In genomic region chr3:171195686-171196085, GRCh38 we compare ENCODE assay signal across 23 cellular contexts.
DNase-seq lines count a peak whose midpoint lies in the region; ATAC-seq, FAIRE-seq and TF ChIP-seq lines count a peak whose summit lies in the region.
"Had no signal": no experiment of that assay in that cellular context is flagged by ENCODE, and none has a peak within 500 bp of the region (broad histone marks: within the 10 kb centered on the region; RNA-seq: fewer than 3 reads in every experiment).

No MANE protein-coding gene starts in this region.

- no peak overlapping the region for H4K8ac ChIP-seq in IMR-90 (ENCODE audit: low read depth in 2 of 2, low read length in 2 of 2)

- no peak overlapping the region for H2AK9ac ChIP-seq in IMR-90 (replicated peaks; ENCODE audit: low read depth, low read length, poor library complexity)

- H3K4me1 Mint-ChIP-seq in Calu3 (ENCODE audit: low read depth, unreplicated experiment) (peaks cover 33% of the 10 kb centered on the region), mesothelial cell of epicardium (peaks cover 9% of the 10 kb centered on the region)
- H3K4me1 Mint-ChIP-seq: activated B cell treated with CpG ODN at 0.5 μM for 24 hours had no signal

- POLR2A ChIA-PET in IMR-90 (lab: Charles Lee; ENCODE audit: unreplicated experiment), result no interaction called here

- no peaks in the 10 kb centered on the region for H3K27me3 ChIP-seq in IMR-90 (ENCODE audit: control insufficient read depth, insufficient read depth, low read length)
- H3K27me3 ChIP-seq in bronchial epithelial cell (ENCODE audit: control insufficient read depth, insufficient read depth, low read length), result no peaks in the 10 kb centered on the region
- H3K27me3 ChIP-seq: body of pancreas, thyroid gland had no signal

- ATAC-seq in IMR-90 (ENCODE audit: low read depth) (no peak), GM21423 (IDR thresholded peaks at IDR 0.05; ENCODE audit: unreplicated experiment) (no peak), HG02588 (IDR thresholded peaks at IDR 0.05; ENCODE audit: unreplicated experiment) (no peak)
- ATAC-seq: activated naive CD4-positive, alpha-beta T cell treated with anti-CD3 and anti-CD28 coated beads, Interleukin-2, amount 50 U/mL, for 72 hours; body of pancreas; left ventricle myocardium superior; right cardiac atrium had no signal

- intact Hi-C loops in Calu3 (cut with micrococcal nuclease; ENCODE audit: unreplicated experiment) (no loop called here), IMR-90 (cut with micrococcal nuclease) (no loop called here)

- no peak overlapping the region for H3K4ac ChIP-seq in IMR-90 (ENCODE audit: low read depth, low read length)

- H3K9me1 ChIP-seq in IMR-90 (ENCODE audit: insufficient read depth, low read length), result no peaks in the 10 kb centered on the region

- H2AFZ ChIP-seq in IMR-90 (replicated peaks; ENCODE audit: low read length, poor library complexity), result no peak overlapping the region

- dilution Hi-C loops in IMR-90 (cut with HindIII; ENCODE audit: low sequenced_read_pairs, unreplicated experiment), result no loop called here

- H3K27me3 Mint-ChIP-seq in Calu3 (ENCODE audit: unreplicated experiment) (no peaks in the 10 kb centered on the region), mesothelial cell of epicardium (ENCODE audit: low read depth) (no peaks in the 10 kb centered on the region)
- H3K27me3 Mint-ChIP-seq: activated B cell treated with CpG ODN at 0.5 μM for 24 hours; dendritic cell treated with granulocyte-macrophage colony-stimulating factor and Interleukin-4, amounts not matched to agents 40 ng/mL and 50 ng/mL, for 4 days had no signal

- BruUV-seq in Calu3 (replicated peaks; lab: Mats Ljungman, UMichigan) (no TSS peak), IMR-90 (replicated peaks; lab: Mats Ljungman, UMichigan) (no TSS peak)

- no peaks in the 10 kb centered on the region for H3K9me3 ChIP-seq in IMR-90 (ENCODE audit: control insufficient read depth, insufficient read depth, low read length)
- H3K9me3 ChIP-seq: body of pancreas, thyroid gland had no signal

- no peak overlapping the region for H2AK5ac ChIP-seq in IMR-90 (ENCODE audit: low read depth, low read length)

- H3K9me3 Mint-ChIP-seq in Calu3 (ENCODE audit: low read depth, unreplicated experiment), result no peaks in the 10 kb centered on the region
- peaks cover 14% of the 10 kb centered on the region for H3K9me3 Mint-ChIP-seq in mesothelial cell of epicardium
- H3K9me3 Mint-ChIP-seq: activated B cell treated with CpG ODN at 0.5 μM for 24 hours; dendritic cell treated with granulocyte-macrophage colony-stimulating factor and Interleukin-4, amounts not matched to agents 40 ng/mL and 50 ng/mL, for 4 days had no signal

- WGBS in IMR-90 (ENCODE audit: extremely low coverage in 2 of 2, insufficient read length in 1 of 2), 2 experiments, result no CpG with 5 or more reads among the region's 1 CpG

- no peak for TF ChIP-seq POLR2A in IMR-90 (IDR thresholded peaks at IDR 0.05; ENCODE audit: low read depth, low read length)

- no peaks in the 10 kb centered on the region for H3K4me1 ChIP-seq in IMR-90 (ENCODE audit: control insufficient read depth, insufficient read depth, low read length)
- H3K4me1 ChIP-seq: body of pancreas had no signal

- H3K56ac ChIP-seq in IMR-90 (ENCODE audit: extremely low read depth, insufficient read depth, low read length), result no peak overlapping the region

- no peak overlapping the region for H3K14ac ChIP-seq in IMR-90 (replicated peaks; ENCODE audit: low read depth, low read length)

- no peak overlapping the region for H3K18ac ChIP-seq in IMR-90 (ENCODE audit: low read depth, low read length)

- no peak overlapping the region for H3K4me3 ChIP-seq in IMR-90 (ENCODE audit: insufficient read depth, low read depth, low read length)
- H3K4me3 ChIP-seq in bronchial epithelial cell (ENCODE audit: low read depth, low read length), result no peak overlapping the region
- H3K4me3 ChIP-seq: body of pancreas, thyroid gland had no signal

- H4K5ac ChIP-seq in IMR-90 (ENCODE audit: low read depth, low read length), result no peak overlapping the region

- H3K4me2 ChIP-seq in IMR-90 (ENCODE audit: low read depth, low read length), result no peak overlapping the region

- no peak overlapping the region for H2BK20ac ChIP-seq in IMR-90 (ENCODE audit: low read depth, low read length)

- no peak overlapping the region for H2BK120ac ChIP-seq in IMR-90 (ENCODE audit: low read depth, low read length)

- no peaks in the 10 kb centered on the region for H3K79me1 ChIP-seq in IMR-90 (ENCODE audit: low read depth in 1 of 2, low read length in 2 of 2)

- H3K36me3 ChIP-seq in IMR-90 (ENCODE audit: control insufficient read depth, insufficient read depth, low read length) (no peaks in the 10 kb centered on the region), bronchial epithelial cell (ENCODE audit: control insufficient read depth, insufficient read depth, low read length) (no peaks in the 10 kb centered on the region)
- H3K36me3 ChIP-seq: thyroid gland had no signal

- H3K27ac Mint-ChIP-seq in Calu3 (ENCODE audit: unreplicated experiment) (no peak overlapping the region), mesothelial cell of epicardium (no peak overlapping the region)
- H3K27ac Mint-ChIP-seq: activated B cell treated with CpG ODN at 0.5 μM for 24 hours; activated naive CD4-positive, alpha-beta T cell treated with anti-CD3 and anti-CD28 coated beads, Interleukin-2, amount 50 U/mL, for 72 hours; dendritic cell treated with granulocyte-macrophage colony-stimulating factor and Interleukin-4, amounts not matched to agents 40 ng/mL and 50 ng/mL, for 4 days had no signal

- in situ Hi-C loops in IMR-90 (cut with MboI; ENCODE audit: low sequenced_read_pairs), result no loop called here

- H2BK15ac ChIP-seq in IMR-90 (ENCODE audit: low read depth, low read length), result no peak overlapping the region

- no peak overlapping the region for H4K91ac ChIP-seq in IMR-90 (ENCODE audit: insufficient read depth, low read depth, low read length)

- peak; percentile 34 for TF ChIP-seq CTCF in Calu3 (IDR thresholded peaks at IDR 0.05; ENCODE audit: unreplicated experiment)
- TF ChIP-seq CTCF in IMR-90 (conservative IDR thresholded peaks at IDR 0.05; ENCODE audit: low read depth, low read length), result 0 out of 2 replicates have a peak, but pooled peaks have one; percentile 5
- TF ChIP-seq CTCF in bronchial epithelial cell (IDR thresholded peaks at IDR 0.05; ENCODE audit: insufficient read depth, low read length, severe bottlenecking), result peak; percentile 0
- TF ChIP-seq CTCF in mesothelial cell of epicardium (IDR thresholded peaks at IDR 0.05; ENCODE audit: unreplicated experiment), result peak; percentile 33

- no peak overlapping the region for H3K23ac ChIP-seq in IMR-90 (ENCODE audit: low read depth, low read length)

- TF ChIP-seq RAD21 in IMR-90 (IDR thresholded peaks at IDR 0.05; ENCODE audit: low read length), result no peak

- no peak overlapping the region for H2BK5ac ChIP-seq in IMR-90 (ENCODE audit: low read depth, low read length, poor library complexity, severe bottlenecking)

- H4K20me1 ChIP-seq in IMR-90 (ENCODE audit: insufficient read depth, low read length), result no peaks in the 10 kb centered on the region

- DNase-seq in Calu3, result no peak
- no peak for DNase-seq in IMR-90
- peak; percentile 79 for DNase-seq in bronchial epithelial cell (ENCODE audit: low read depth)
- DNase-seq in mesothelial cell of epicardium (ENCODE audit: low spot score in 2 of 2, unreplicated experiment in 2 of 2), result no peak
- DNase-seq in NCI-H510A (lab: John Stamatoyannopoulos, UW), result no peak
- no peak for DNase-seq in HCEC 1CT
- DNase-seq: activated B cell treated with CpG ODN at 0.5 μM for 24 hours; activated T-cell treated with anti-CD3 and anti-CD28 coated beads, Interleukin-2, amount 50 U/mL, for 48 hours; body of pancreas; erythroblast; glutamatergic neuron; left ventricle myocardium superior; NCI-H1436; NCI-H2171 treated with DMSO at 0.1 percent for 48 hours; nucleus accumbens; right cardiac atrium; T-helper 9 cell; thyroid gland had no signal

- H3K27ac ChIP-seq in IMR-90 (ENCODE audit: insufficient read depth, low read length), result no peak overlapping the region
- H3K27ac ChIP-seq: body of pancreas, thyroid gland had no signal

- H3K36me3 Mint-ChIP-seq in Calu3 (ENCODE audit: insufficient read depth, unreplicated experiment) (no peaks in the 10 kb centered on the region), mesothelial cell of epicardium (no peaks in the 10 kb centered on the region)

- CTCF ChIA-PET in Calu3 (lab: Charles Lee) (no interaction called here), IMR-90 (lab: Yijun Ruan, JAX) (interaction anchor here (0.8 kb wide), 1 partner anchor 9 kb away, joined by 5 read pairs; no protein-coding TSS in a partner anchor)

- no peak for FAIRE-seq in bronchial epithelial cell (lab: Jason Lieb, UNC)
- FAIRE-seq: HTR-8/SVneo had no signal

- no peak overlapping the region for H3K9ac ChIP-seq in IMR-90 (ENCODE audit: low read depth, low read length)

- H3K4me3 Mint-ChIP-seq in Calu3 (ENCODE audit: low read depth, unreplicated experiment) (no peak overlapping the region), mesothelial cell of epicardium (no peak overlapping the region)
- H3K4me3 Mint-ChIP-seq: activated B cell treated with CpG ODN at 0.5 μM for 24 hours; dendritic cell treated with granulocyte-macrophage colony-stimulating factor and Interleukin-4, amounts not matched to agents 40 ng/mL and 50 ng/mL, for 4 days had no signal

TF ChIP-seq in IMR-90, 13 proteins besides CTCF, POLR2A, EP300 and RAD21 (continues in another document):
- TF ChIP-seq BHLHE40 (IDR thresholded peaks at IDR 0.05; ENCODE audit: low read depth, low read length), result no peak
- TF ChIP-seq SMC3 (IDR thresholded peaks at IDR 0.05; ENCODE audit: low read depth, low read length), result no peak
- no peak for TF ChIP-seq FOS (IDR thresholded peaks at IDR 0.05; ENCODE audit: low read depth, low read length)
- TF ChIP-seq CHD1 (IDR thresholded peaks at IDR 0.05; ENCODE audit: low read depth, low read length), result no peak
- no peak for TF ChIP-seq CEBPB (IDR thresholded peaks at IDR 0.05; ENCODE audit: low read depth, low read length)
- no peak for TF ChIP-seq RFX5 (IDR thresholded peaks at IDR 0.05; ENCODE audit: low read depth, low read length)
- no peak for TF ChIP-seq NFE2L2 (IDR thresholded peaks at IDR 0.05; ENCODE audit: low read depth, low read length)
- no peak for TF ChIP-seq USF2 (IDR thresholded peaks at IDR 0.05; ENCODE audit: low read depth, low read length)
- no peak for TF ChIP-seq RCOR1 (IDR thresholded peaks at IDR 0.05; ENCODE audit: insufficient replicate concordance, low read length)
- no peak for TF ChIP-seq MXI1 (IDR thresholded peaks at IDR 0.05; ENCODE audit: borderline replicate concordance, low read depth, low read length)
